8 cellular contexts compared by ENCODE assay signal in the genomic region with DNA sequence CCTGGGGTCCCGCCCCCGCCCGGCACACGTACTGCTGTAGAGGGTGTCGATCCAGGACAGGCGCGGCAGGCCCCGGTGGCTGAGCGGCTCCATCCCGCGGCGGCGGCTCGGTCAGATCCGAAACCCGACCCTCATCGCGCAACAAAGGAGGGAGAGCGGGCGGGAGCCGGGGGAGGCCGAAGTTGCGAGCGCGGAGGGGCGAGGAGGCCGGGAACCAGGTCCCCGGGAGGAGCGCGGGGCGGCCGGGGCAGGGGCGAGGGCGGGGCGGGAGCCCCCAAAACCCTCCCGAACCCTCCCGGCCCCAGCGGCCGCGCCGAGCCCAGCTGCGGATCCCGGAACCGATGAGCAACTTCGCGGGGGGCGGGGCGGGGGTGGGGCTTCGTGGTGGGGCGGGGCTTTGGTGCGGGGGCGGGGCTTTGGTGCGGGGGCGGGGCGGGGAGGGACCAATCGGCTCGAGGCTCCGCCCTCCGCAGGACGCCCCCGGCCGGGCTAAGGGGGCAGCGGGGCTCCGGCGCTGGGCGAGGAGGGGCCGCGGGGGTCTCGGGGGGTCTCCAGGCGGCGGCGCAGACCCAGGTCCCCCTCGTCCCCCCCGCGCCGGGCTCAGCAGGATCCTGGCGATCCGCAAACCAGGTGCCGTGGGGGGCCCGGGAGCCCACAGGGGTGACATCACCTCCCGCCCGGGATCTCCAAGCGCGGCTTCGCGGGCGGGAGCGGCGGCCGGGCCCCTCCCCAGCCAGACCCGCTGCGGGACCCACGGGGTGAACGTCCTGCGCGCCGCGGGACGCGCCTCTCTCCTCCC. TPM values are rescaled to one million over a fixed set of nuclear protein-coding genes. Genes with fewer than 3 reads are reported as not detected.
A peak's percentile ranks its signal among the peaks of the same experiment; 100 is the strongest.
DNase-seq lines count a peak whose midpoint lies in the region; ATAC-seq and TF ChIP-seq lines count a peak whose summit lies in the region.

A gene (minus strand): TSS at position 347 of the 799 bp plus-strand sequence. CDS start 254 bp downstream, at position 93.

- no peak for ATAC-seq in GM18861 (IDR thresholded peaks at IDR 0.05; ENCODE audit: unreplicated experiment)

- peak; percentile 15 for DNase-seq in NCI-H146 (lab: John Stamatoyannopoulos, UW)
- no peak for DNase-seq in NCI-H146 treated with DMSO at 0.1 percent for 48 hours (lab: John Stamatoyannopoulos, UW; ENCODE audit: unreplicated experiment)
- no peak for DNase-seq in cerebellum (ENCODE audit: low spot score)
- DNase-seq in left kidney (ENCODE audit: low read depth, low spot score): peak; percentile 84
- DNase-seq in stimulated activated CD4-positive, alpha-beta T cell treated with anti-CD3 and anti-CD28 coated beads, Interleukin-4, amount 100 ng/mL, for 24 hours: peak; percentile 53
- no peak for DNase-seq in HuH-7 (ENCODE audit: low spot score)

- TF ChIP-seq CTCF in WI38 (IDR thresholded peaks at IDR 0.05; ENCODE audit: low read depth, low read length): no peak

- peak within 1 kb of the TSS; percentile 68 for H3K4me3 ChIP-seq in WI38 (ENCODE audit: low read depth, low read length)

RNA-seq across cellular contexts. Expression of the gene that starts here (rescaled TPM):
- total RNA-seq in cerebellum: 88.9 TPM

Comparison
In these comparisons a context has a peak if more than half of its experiments do, and no peak if none do; other contexts are left out.
1. DNase-seq: peak in NCI-H146 (single experiment), left kidney (single experiment) and stimulated activated CD4-positive, alpha-beta T cell treated with anti-CD3 and anti-CD28 coated beads, Interleukin-4, amount 100 ng/mL, for 24 hours (single experiment); none in NCI-H146 treated with DMSO at 0.1 percent for 48 hours (single experiment), cerebellum (single experiment) and HuH-7 (single experiment).